In genomic region chr1:164602142-164602429, GRCh38 we compare ENCODE assay signal across 9 cellular contexts. TPM values are rescaled to one million over a fixed set of nuclear protein-coding genes. Genes with fewer than 3 reads are reported as not detected.
DNase-seq lines count a peak whose midpoint lies in the region; ATAC-seq and TF ChIP-seq lines count a peak whose summit lies in the region.
"Had no signal": no experiment of that assay in that cellular context is flagged by ENCODE, and none has a peak within 500 bp of the region (broad histone marks: within the 10 kb centered on the region; RNA-seq: fewer than 3 reads in every experiment).

No MANE protein-coding gene starts in this region.

- POLR2A ChIA-PET in WTC11 (lab: Charles Lee) = interaction anchor here (0.7 to 1.8 kb wide), 6 partner anchors 10 to 61 kb away, joined by 3 to 9 read pairs (median 4); partner anchors contain the start of gene PBX1

- peak overlapping the region; percentile 39; the same call in 1 of the 2 replicates for H3K9ac ChIP-seq in iPS-20b (ENCODE audit: low read depth, low read length)

- no peaks in the 10 kb centered on the region for H3K27me3 Mint-ChIP-seq in WTC11 (ENCODE audit: low read depth)
- H3K27me3 Mint-ChIP-seq in activated T-helper 2 cell treated with anti-CD3 and anti-CD28 coated beads, Interferon-gamma antibody, Interleukin-2, Interleukin-4, amounts not matched to agents 10 μg/mL and 5 μg/mL and 100 μg/mL, durations not matched to agents 14 hours and 24 hours and 36 hours (ENCODE audit: low read depth) = no peaks in the 10 kb centered on the region

- H3K27me3 ChIP-seq in iPS-20b (ENCODE audit: insufficient read depth, low read length) (no peaks in the 10 kb centered on the region), thyroid gland (no peaks in the 10 kb centered on the region)

- in situ Hi-C loops in G401 (cut with HindIII; ENCODE audit: low sequenced_read_pairs) = no loop called here

- no peak for TF ChIP-seq POLR2A in thyroid gland (IDR thresholded peaks at IDR 0.05)

- H3K27ac Mint-ChIP-seq in WTC11 = peak overlapping the region; percentile 100
- H3K27ac Mint-ChIP-seq in activated T-helper 2 cell treated with anti-CD3 and anti-CD28 coated beads, Interferon-gamma antibody, Interleukin-2, Interleukin-4, amounts not matched to agents 10 μg/mL and 5 μg/mL and 100 μg/mL, durations not matched to agents 14 hours and 24 hours and 36 hours = no peak overlapping the region

- CTCF ChIA-PET in WTC11 (lab: Charles Lee) = interaction anchor here (0.6 to 2.3 kb wide), 15 partner anchors 10 to 434 kb away, joined by 3 to 16 read pairs (median 5); partner anchors contain the start of gene PBX1

- H3K4me3 ChIP-seq in LNCaP clone FGC (ENCODE audit: low read depth, low read length) = peak overlapping the region; percentile 22
- peak overlapping the region; percentile 41 for H3K4me3 ChIP-seq in iPS-20b (ENCODE audit: low read length)
- H3K4me3 ChIP-seq in thyroid gland (replicated peaks in 1 of 3) = no peak overlapping the region
- H3K4me3 ChIP-seq: GM12878 had no signal

- peak; percentile 96 for DNase-seq in LNCaP clone FGC (ENCODE audit: low read depth)
- DNase-seq in WTC11 (ENCODE audit: low spot score) = peak; percentile 59
- DNase-seq in thyroid gland = peak; percentile 85 to 86
- DNase-seq in G401 (ENCODE audit: low spot score) = no peak
- no peak for DNase-seq in activated T-helper 2 cell treated with anti-CD3 and anti-CD28 coated beads, Interferon-gamma antibody, Interleukin-2, Interleukin-4, amounts not matched to agents 10 μg/mL and 5 μg/mL and 100 μg/mL, durations not matched to agents 14 hours and 24 hours and 36 hours (ENCODE audit: low spot score)
- no peak for DNase-seq in COLO829 (ENCODE audit: low spot score)

- peaks cover 92% of the 10 kb centered on the region for H3K4me1 Mint-ChIP-seq in WTC11
- no peaks in the 10 kb centered on the region for H3K4me1 Mint-ChIP-seq in activated T-helper 2 cell treated with anti-CD3 and anti-CD28 coated beads, Interferon-gamma antibody, Interleukin-2, Interleukin-4, amounts not matched to agents 10 μg/mL and 5 μg/mL and 100 μg/mL, durations not matched to agents 14 hours and 24 hours and 36 hours (ENCODE audit: low read depth)

- H3K36me3 Mint-ChIP-seq in WTC11 = peaks cover 11% of the 10 kb centered on the region
- H3K36me3 Mint-ChIP-seq in activated T-helper 2 cell treated with anti-CD3 and anti-CD28 coated beads, Interferon-gamma antibody, Interleukin-2, Interleukin-4, amounts not matched to agents 10 μg/mL and 5 μg/mL and 100 μg/mL, durations not matched to agents 14 hours and 24 hours and 36 hours (ENCODE audit: low read depth) = no peaks in the 10 kb centered on the region

- no peak for TF ChIP-seq CTCF in LNCaP clone FGC (IDR thresholded peaks at IDR 0.05; ENCODE audit: control insufficient read depth, extremely low read depth, insufficient read depth)
- TF ChIP-seq CTCF in WTC11 (IDR thresholded peaks at IDR 0.05) = no peak
- no peak for TF ChIP-seq CTCF in thyroid gland (IDR thresholded peaks at IDR 0.05)

- H3K9me3 Mint-ChIP-seq in WTC11 = peaks cover 4% of the 10 kb centered on the region
- no peaks in the 10 kb centered on the region for H3K9me3 Mint-ChIP-seq in activated T-helper 2 cell treated with anti-CD3 and anti-CD28 coated beads, Interferon-gamma antibody, Interleukin-2, Interleukin-4, amounts not matched to agents 10 μg/mL and 5 μg/mL and 100 μg/mL, durations not matched to agents 14 hours and 24 hours and 36 hours

- peak overlapping the region; percentile 64 for H3K4me3 Mint-ChIP-seq in WTC11
- H3K4me3 Mint-ChIP-seq in activated T-helper 2 cell treated with anti-CD3 and anti-CD28 coated beads, Interferon-gamma antibody, Interleukin-2, Interleukin-4, amounts not matched to agents 10 μg/mL and 5 μg/mL and 100 μg/mL, durations not matched to agents 14 hours and 24 hours and 36 hours (ENCODE audit: low read depth) = no peak overlapping the region

- H3K27ac ChIP-seq in iPS-20b (ENCODE audit: low read length) = no peak overlapping the region
- H3K27ac ChIP-seq in thyroid gland = peak overlapping the region; percentile 72 to 92 (median 83)

- intact Hi-C loops in thyroid gland (cut with DNase I) = no loop called here
- intact Hi-C loops in activated T-helper 2 cell treated with anti-CD3 and anti-CD28 coated beads, Interferon-gamma antibody, Interleukin-2, Interleukin-4, amounts not matched to agents 10 μg/mL and 5 μg/mL and 100 μg/mL, durations not matched to agents 14 hours and 24 hours and 36 hours (cut with micrococcal nuclease) = no loop called here

- 32 to 34% methylated on average over 4 of the region's 4 CpGs for WGBS in thyroid gland, 2 donors

- peaks cover 60% of the 10 kb centered on the region for H3K4me1 ChIP-seq in iPS-20b (ENCODE audit: insufficient read depth, low read length)
- peaks cover 54 to 64% of the 10 kb centered on the region in 2 donors for H3K4me1 ChIP-seq in thyroid gland

- H3K36me3 ChIP-seq in iPS-20b (ENCODE audit: insufficient read depth, low read depth, low read length) = peaks cover 17% of the 10 kb centered on the region
- no peaks in the 10 kb centered on the region for H3K36me3 ChIP-seq in thyroid gland

- ATAC-seq in WTC11 (peak; percentile 82), GM21619 (IDR thresholded peaks at IDR 0.05; ENCODE audit: unreplicated experiment) (no peak)
- ATAC-seq: GM12878 had no signal

- H3K9me3 ChIP-seq in iPS-20b (ENCODE audit: insufficient read depth, low read depth, low read length) = no peaks in the 10 kb centered on the region
- H3K9me3 ChIP-seq in thyroid gland = no peaks in the 10 kb centered on the region

TF ChIP-seq in WTC11, 78 proteins besides CTCF, POLR2A, EP300 and RAD21 (continues in another document):
- peak; percentile 98 for TF ChIP-seq FOXK1 (CRISPR knock-in tag; IDR thresholded peaks at IDR 0.05)
- no peak for TF ChIP-seq ZSCAN18 (CRISPR knock-in tag; IDR thresholded peaks at IDR 0.05)
- no peak for TF ChIP-seq AR (CRISPR knock-in tag; IDR thresholded peaks at IDR 0.05)
- TF ChIP-seq RELA (CRISPR knock-in tag; IDR thresholded peaks at IDR 0.05; ENCODE audit: borderline replicate concordance) = no peak
- peak; percentile 88; the same call in 1 of the 2 replicates for TF ChIP-seq FOXP4 (CRISPR knock-in tag; IDR thresholded peaks at IDR 0.05)
- TF ChIP-seq MAX (CRISPR knock-in tag; IDR thresholded peaks at IDR 0.05) = peak; percentile 59
- TF ChIP-seq TEAD4 (CRISPR knock-in tag; IDR thresholded peaks at IDR 0.05) = no peak
- no peak for TF ChIP-seq ZNF138 (CRISPR knock-in tag; conservative IDR thresholded peaks at IDR 0.05)
- TF ChIP-seq TEAD1 (CRISPR knock-in tag; IDR thresholded peaks at IDR 0.05) = 0 out of 2 replicates have a peak, but pooled peaks have one; percentile 40

RNA-seq across cellular contexts. Expression of gene PBX1, which starts 43.1 kb away (rescaled TPM):
- total RNA-seq in WTC11 (2021) (97.7 to 102 TPM (median 102 TPM) in 3 replicates), thyroid gland (100 to 1,000 TPM in 2 of 4 donors, 10 to 100 TPM in 2; 79.0 to 159 (median 102) TPM)
- total RNA-seq in G401 (2014; rRNA removed; shearing (Covaris generic)) = not detected in 2 replicates
- total RNA-seq in activated T-helper 2 cell treated with anti-CD3 and anti-CD28 coated beads, Interferon-gamma antibody, Interleukin-2, Interleukin-4, amounts not matched to agents 10 μg/mL and 5 μg/mL and 100 μg/mL, durations not matched to agents 14 hours and 24 hours and 36 hours = not detected in 2 replicates

Comparison
In these comparisons a context has a peak if more than half of its experiments do, and no peak if none do; other contexts are left out.
1. DNase-seq: peak in LNCaP clone FGC (single experiment), WTC11 (single experiment) and thyroid gland (2 of 2); none in G401 (single experiment), activated T-helper 2 cell treated with anti-CD3 and anti-CD28 coated beads, Interferon-gamma antibody, Interleukin-2, Interleukin-4, amounts not matched to agents 10 μg/mL and 5 μg/mL and 100 μg/mL, durations not matched to agents 14 hours and 24 hours and 36 hours (single experiment) and COLO829 (single experiment).
2. H3K4me3 ChIP-seq: peak in LNCaP clone FGC (single experiment) and iPS-20b (single experiment); none in thyroid gland (0 of 3).
3. RNA of gene PBX1, which starts 43.1 kb away (total RNA-seq): 79.0 to 159 TPM in thyroid gland and 97.7 to 102 TPM in WTC11; not detected in G401 and not detected in activated T-helper 2 cell treated with anti-CD3 and anti-CD28 coated beads, Interferon-gamma antibody, Interleukin-2, Interleukin-4, amounts not matched to agents 10 μg/mL and 5 μg/mL and 100 μg/mL, durations not matched to agents 14 hours and 24 hours and 36 hours; every median in the first group is over 10 times any median in the second.